18 cellular contexts compared by ENCODE assay signal in genomic region chr16:73711441-73712080, GRCh38.
"Had no signal": no experiment of that assay in that cellular context is flagged by ENCODE, and none has a peak within 500 bp of the region (broad histone marks: within the 10 kb centered on the region; RNA-seq: fewer than 3 reads in every experiment).

No MANE protein-coding gene starts in this region.

- H3K4me1 Mint-ChIP-seq: activated naive CD4-positive, alpha-beta T cell treated with anti-CD3 and anti-CD28 coated beads, Interleukin-2, amount 10 ng/mL, durations not matched to agents 7 days and 5 days; activated T-helper 17 cell treated with anti-CD3 and anti-CD28 coated beads, Interleukin-2, amount 50 U/mL, for 72 hours; naive B cell; stimulated activated memory B cell treated with anti-CD40 and anti-IgM and Interleukin-4, amounts not matched to agents 10 μg/mL and 1 μg/mL and 100 μg/mL, for 72 hours had no signal

- H3K27ac ChIP-seq: adrenal gland, cardiac muscle cell, colonic mucosa, lower lobe of right lung, vagina had no signal

- H3K27ac Mint-ChIP-seq: activated naive CD4-positive, alpha-beta T cell treated with anti-CD3 and anti-CD28 coated beads, Interleukin-2, amount 10 ng/mL, durations not matched to agents 7 days and 5 days; activated T-helper 17 cell treated with anti-CD3 and anti-CD28 coated beads, Interleukin-2, amount 50 U/mL, for 72 hours; stimulated activated memory B cell treated with anti-CD40 and anti-IgM and Interleukin-4, amounts not matched to agents 10 μg/mL and 1 μg/mL and 100 μg/mL, for 72 hours had no signal

- DNase-seq: activated naive CD4-positive, alpha-beta T cell treated with anti-CD3 and anti-CD28 coated beads, Interleukin-2, amount 10 ng/mL, durations not matched to agents 7 days and 5 days; adrenal gland; colonic mucosa; effector CD4-positive, alpha-beta T cell; foreskin fibroblast; glutamatergic neuron; left cardiac atrium; lower lobe of right lung; naive B cell; retina; stimulated activated CD4-positive, alpha-beta T cell treated with anti-CD3 and anti-CD28 coated beads, Interleukin-2, amount 100 ng/mL, for 48 hours had no signal

- H3K9me3 ChIP-seq: adrenal gland, colonic mucosa, lower lobe of right lung, tibial nerve, vagina had no signal

- H3K27me3 ChIP-seq: adrenal gland, cardiac muscle cell, colonic mucosa, tibial nerve, vagina had no signal

- FAIRE-seq: endothelial cell of umbilical vein had no signal

- H3K9me3 Mint-ChIP-seq: activated naive CD4-positive, alpha-beta T cell treated with anti-CD3 and anti-CD28 coated beads, Interleukin-2, amount 10 ng/mL, durations not matched to agents 7 days and 5 days; stimulated activated memory B cell treated with anti-CD40 and anti-IgM and Interleukin-4, amounts not matched to agents 10 μg/mL and 1 μg/mL and 100 μg/mL, for 72 hours had no signal

- H3K4me3 ChIP-seq: adrenal gland, cardiac muscle cell, colonic mucosa, lower lobe of right lung, tibial nerve, vagina had no signal

- H3K27me3 Mint-ChIP-seq: activated naive CD4-positive, alpha-beta T cell treated with anti-CD3 and anti-CD28 coated beads, Interleukin-2, amount 10 ng/mL, durations not matched to agents 7 days and 5 days; activated T-helper 17 cell treated with anti-CD3 and anti-CD28 coated beads, Interleukin-2, amount 50 U/mL, for 72 hours; stimulated activated memory B cell treated with anti-CD40 and anti-IgM and Interleukin-4, amounts not matched to agents 10 μg/mL and 1 μg/mL and 100 μg/mL, for 72 hours had no signal

- H3K4me3 Mint-ChIP-seq: activated naive CD4-positive, alpha-beta T cell treated with anti-CD3 and anti-CD28 coated beads, Interleukin-2, amount 10 ng/mL, durations not matched to agents 7 days and 5 days; activated T-helper 17 cell treated with anti-CD3 and anti-CD28 coated beads, Interleukin-2, amount 50 U/mL, for 72 hours; stimulated activated memory B cell treated with anti-CD40 and anti-IgM and Interleukin-4, amounts not matched to agents 10 μg/mL and 1 μg/mL and 100 μg/mL, for 72 hours had no signal

- ATAC-seq: activated CD4-positive, CD25-positive, alpha-beta regulatory T cell treated with anti-CD3 and anti-CD28 coated beads, Interleukin-2, amount 50 U/mL, for 24 hours; activated T-helper 17 cell treated with anti-CD3 and anti-CD28 coated beads, Interleukin-2, amount 50 U/mL, for 72 hours; left cardiac atrium; lower lobe of right lung; stimulated activated memory B cell treated with anti-CD40 and anti-IgM and Interleukin-4, amounts not matched to agents 10 μg/mL and 1 μg/mL and 100 μg/mL, for 72 hours had no signal

- H3K36me3 Mint-ChIP-seq: activated naive CD4-positive, alpha-beta T cell treated with anti-CD3 and anti-CD28 coated beads, Interleukin-2, amount 10 ng/mL, durations not matched to agents 7 days and 5 days; naive B cell; stimulated activated memory B cell treated with anti-CD40 and anti-IgM and Interleukin-4, amounts not matched to agents 10 μg/mL and 1 μg/mL and 100 μg/mL, for 72 hours had no signal

- H3K4me1 ChIP-seq: adrenal gland, colonic mucosa, lower lobe of right lung had no signal

- H3K36me3 ChIP-seq: adrenal gland, cardiac muscle cell, colonic mucosa, lower lobe of right lung, tibial nerve, vagina had no signal
